Comparison of ENCODE assay signal across 9 cellular contexts in genomic region chr3:71310595-71311319, GRCh38.
DNase-seq lines count a peak whose midpoint lies in the region; ATAC-seq and TF ChIP-seq lines count a peak whose summit lies in the region.
"Had no signal": no experiment of that assay in that cellular context is flagged by ENCODE, and none has a peak within 500 bp of the region (broad histone marks: within the 10 kb centered on the region; RNA-seq: fewer than 3 reads in every experiment).

No MANE protein-coding gene starts in this region.

- peaks cover 14 to 70% (median 66%) of the 10 kb centered on the region in 4 donors for H3K4me1 ChIP-seq in esophagus muscularis mucosa

- ATAC-seq in naive B cell (ENCODE audit: low read depth in 2 of 2): peak; percentile 45 to 58
- ATAC-seq in HG03460 (IDR thresholded peaks at IDR 0.05; ENCODE audit: unreplicated experiment): no peak

- 72% methylated on average over 12 of the region's 12 CpGs for WGBS in esophagus muscularis mucosa

- H3K36me3 ChIP-seq in esophagus muscularis mucosa: no peaks in the 10 kb centered on the region

- H3K27ac ChIP-seq in esophagus muscularis mucosa (replicated peaks in 1 of 4): peak overlapping the region; percentile 50 to 77 (median 67)

- H3K4me3 Mint-ChIP-seq in naive B cell: peak overlapping the region; percentile 9 to 60 (median 43)

- TF ChIP-seq CTCF in AG09319 (IDR thresholded peaks at IDR 0.05; ENCODE audit: low read depth, low read length): peak; percentile 18
- peak in 1 of 3 experiments; percentile 24 for TF ChIP-seq CTCF in esophagus muscularis mucosa (IDR thresholded peaks at IDR 0.05)

- peaks cover 38 to 74% (median 65%) of the 10 kb centered on the region in 3 donors for H3K4me1 Mint-ChIP-seq in naive B cell

- H3K4me3 ChIP-seq in esophagus muscularis mucosa: no peak overlapping the region

- H3K9me3 ChIP-seq in esophagus muscularis mucosa: no peaks in the 10 kb centered on the region

- peak overlapping the region; percentile 12 to 91 (median 74) for H3K27ac Mint-ChIP-seq in naive B cell

- H3K27me3 ChIP-seq in esophagus muscularis mucosa: no peaks in the 10 kb centered on the region

- no peaks in the 10 kb centered on the region for H3K9me3 Mint-ChIP-seq in naive B cell

- no peaks in the 10 kb centered on the region for H3K27me3 Mint-ChIP-seq in naive B cell

- TF ChIP-seq EP300 in esophagus muscularis mucosa (IDR thresholded peaks at IDR 0.05): no peak

- TF ChIP-seq POLR2A in esophagus muscularis mucosa (IDR thresholded peaks at IDR 0.05; ENCODE audit: low read depth): no peak

- intact Hi-C loops in esophagus muscularis mucosa (cut with DNase I): no loop called here

- H3K36me3 Mint-ChIP-seq in naive B cell: peaks cover 0 to 11% of the 10 kb centered on the region in 2 donors

- DNase-seq in AG09319 (ENCODE audit: extremely low read depth, low read depth): peak; percentile 32
- DNase-seq in LHCN-M2 (ENCODE audit: low read depth): peak; percentile 65
- DNase-seq in esophagus muscularis mucosa (ENCODE audit: extremely low spot score): no peak
- peak; percentile 9 for DNase-seq in naive B cell
- no peak for DNase-seq in activated CD8-positive, alpha-beta memory T cell treated with anti-CD3 and anti-CD28 coated beads, Interleukin-2, amount 50 U/mL, for 4 hours
- DNase-seq in NCI-H345 (lab: John Stamatoyannopoulos, UW): no peak
- DNase-seq in ureter (ENCODE audit: low spot score): no peak
- DNase-seq: NCI-H526 had no signal

Comparison
In these comparisons a context has a peak if more than half of its experiments do, and no peak if none do; other contexts are left out.
1. DNase-seq: peak in AG09319 (single experiment), LHCN-M2 (single experiment) and naive B cell (single experiment); none in esophagus muscularis mucosa (single experiment), activated CD8-positive, alpha-beta memory T cell treated with anti-CD3 and anti-CD28 coated beads, Interleukin-2, amount 50 U/mL, for 4 hours (single experiment), NCI-H345 (single experiment) and ureter (single experiment).